In genomic region chr18:32930695-32931301, GRCh38 we compare ENCODE assay signal across 7 cellular contexts.
DNase-seq lines count a peak whose midpoint lies in the region; ATAC-seq and TF ChIP-seq lines count a peak whose summit lies in the region.

No MANE protein-coding gene starts in this region.

- peak; percentile 99 for ATAC-seq in GM18502 (IDR thresholded peaks at IDR 0.05; ENCODE audit: poor library complexity, unreplicated experiment)

- H3K9ac ChIP-seq in KMS-11, result no peak overlapping the region

- H3K4me2 ChIP-seq in KMS-11, result no peak overlapping the region

- no peaks in the 10 kb centered on the region for H4K20me1 ChIP-seq in KMS-11 (ENCODE audit: insufficient read depth)

- no peaks in the 10 kb centered on the region for H3K79me2 ChIP-seq in KMS-11 (ENCODE audit: insufficient read depth, low read depth)

- H3K4me1 ChIP-seq in KMS-11 (ENCODE audit: low read depth, poor library complexity, severe bottlenecking), result no peaks in the 10 kb centered on the region

- CTCF ChIA-PET in RWPE1 (lab: Yijun Ruan, JAX), result interaction anchor here (0.6 to 1.0 kb wide), 2 partner anchors 20 to 216 kb away, joined by 3 to 5 read pairs; no protein-coding TSS in a partner anchor

- DNase-seq in H4 (ENCODE audit: low spot score) (peak; percentile 72), RWPE1 (ENCODE audit: low spot score) (peak; percentile 8), glomerular endothelial cell (ENCODE audit: extremely low read depth, low read depth, low spot score) (peak; percentile 14), superior temporal gyrus (ENCODE audit: extremely low spot score) (no peak)
- DNase-seq in activated CD4-positive, alpha-beta T cell treated with anti-CD3 and anti-CD28 coated beads, Interleukin-2, amount 50 U/mL, for 48 hours, result no peak

- POLR2A ChIA-PET in RWPE1 (lab: Yijun Ruan, JAX; ENCODE audit: low non-redundant PET), result no interaction called here

- TF ChIP-seq CTCF in KMS-11 (conservative IDR thresholded peaks at IDR 0.05; ENCODE audit: low read depth, low read length), result peak; percentile 70
- TF ChIP-seq CTCF in RWPE1 (conservative IDR thresholded peaks at IDR 0.05; ENCODE audit: low read depth), result peak; percentile 73

- H3K36me3 ChIP-seq in KMS-11 (ENCODE audit: insufficient read depth), result no peaks in the 10 kb centered on the region

- no peak overlapping the region for H3K27ac ChIP-seq in KMS-11
- H3K27ac ChIP-seq in RWPE1, result no peak overlapping the region

- H2AFZ ChIP-seq in KMS-11 (ENCODE audit: low read depth), result no peak overlapping the region

- no peak overlapping the region for H3K4me3 ChIP-seq in KMS-11 (IDR thresholded peaks at IDR 0.05; ENCODE audit: insufficient read depth, low read depth, low read length)

- no peaks in the 10 kb centered on the region for H3K27me3 ChIP-seq in KMS-11 (ENCODE audit: insufficient read depth, low read depth)

Comparison
In these comparisons a context has a peak if more than half of its experiments do, and no peak if none do; other contexts are left out.
1. DNase-seq: peak in H4 (single experiment), RWPE1 (single experiment) and glomerular endothelial cell (single experiment); none in activated CD4-positive, alpha-beta T cell treated with anti-CD3 and anti-CD28 coated beads, Interleukin-2, amount 50 U/mL, for 48 hours (0 of 2) and superior temporal gyrus (single experiment).